ENCODE assay signal across 1 cellular context in genomic region chr15:42490743-42491539, GRCh38.
TF ChIP-seq lines count a peak whose summit lies in the region.

Gene ZNF106 (minus strand): TSS chr15:42491141. CDS start chr15:42472289, 18,852 bp downstream.

TF ChIP-seq in HEK293, 187 proteins besides CTCF, POLR2A, EP300 and RAD21 (continued from another document):
- TF ChIP-seq ZFP69B (tag by site-specific recombination; IDR thresholded peaks at IDR 0.05) (peak; percentile 63; the same call in 1 of the 2 replicates), GLIS1 (tag by site-specific recombination; IDR thresholded peaks at IDR 0.05) (no peak; the same call in 1 of the 2 replicates), ZNF558 (tag by site-specific recombination; IDR thresholded peaks at IDR 0.05) (no peak), ZNF239 (tag by site-specific recombination; IDR thresholded peaks at IDR 0.05) (no peak), ZNF16 (tag by site-specific recombination; IDR thresholded peaks at IDR 0.05; ENCODE audit: low read depth) (no peak), ZNF391 (tag by site-specific recombination; IDR thresholded peaks at IDR 0.05; ENCODE audit: borderline replicate concordance, low read depth) (0 out of 2 replicates have a peak, but pooled peaks have one; percentile 23), ZNF513 (tag by site-specific recombination; IDR thresholded peaks at IDR 0.05) (no peak), KLF1 (tag by site-specific recombination; IDR thresholded peaks at IDR 0.05) (no peak), OSR2 (tag by site-specific recombination; IDR thresholded peaks at IDR 0.05) (no peak), GLI4 (tag by site-specific recombination; IDR thresholded peaks at IDR 0.05) (no peak; the same call in 1 of the 2 replicates), ATF2 (tag by site-specific recombination; IDR thresholded peaks at IDR 0.05; ENCODE audit: low read depth) (no peak), ZNF600 (tag by site-specific recombination; IDR thresholded peaks at IDR 0.05) (peak; percentile 62), ZNF404 (tag by site-specific recombination; IDR thresholded peaks at IDR 0.05) (no peak), ZNF138 (tag by site-specific recombination; IDR thresholded peaks at IDR 0.05; ENCODE audit: borderline replicate concordance) (no peak), ZNF19 (tag by site-specific recombination; IDR thresholded peaks at IDR 0.05; ENCODE audit: low read depth) (no peak), ZNF362 (tag by site-specific recombination; IDR thresholded peaks at IDR 0.05) (peak; percentile 99), ZNF777 (tag by site-specific recombination; IDR thresholded peaks at IDR 0.05; ENCODE audit: borderline replicate concordance) (no peak), ZNF394 (tag by site-specific recombination; IDR thresholded peaks at IDR 0.05; ENCODE audit: borderline replicate concordance) (no peak; the same call in 1 of the 2 replicates), ZNF548 (tag by site-specific recombination; IDR thresholded peaks at IDR 0.05) (no peak), ZNF658 (tag by site-specific recombination; IDR thresholded peaks at IDR 0.05) (no peak), ZNF623 (tag by site-specific recombination; IDR thresholded peaks at IDR 0.05) (no peak), HOXC10 (CRISPR knock-in tag; IDR thresholded peaks at IDR 0.05) (no peak), ZNF580 (tag by site-specific recombination; IDR thresholded peaks at IDR 0.05) (no peak), ZNF555 (tag by site-specific recombination; conservative IDR thresholded peaks at IDR 0.05) (no peak), ZNF184 (tag by site-specific recombination; IDR thresholded peaks at IDR 0.05) (peak; percentile 9; the same call in 1 of the 2 replicates), SETDB1 (IDR thresholded peaks at IDR 0.05; ENCODE audit: insufficient read length, low read length) (no peak), KLF8 (tag by site-specific recombination; IDR thresholded peaks at IDR 0.05) (peak; percentile 72), OVOL3 (tag by site-specific recombination; IDR thresholded peaks at IDR 0.05) (no peak), ZSCAN18 (tag by site-specific recombination; IDR thresholded peaks at IDR 0.05) (no peak), KLF10 (tag by site-specific recombination; IDR thresholded peaks at IDR 0.05) (peak; percentile 71), EGR2 (tag by site-specific recombination; IDR thresholded peaks at IDR 0.05; ENCODE audit: low read depth) (0 out of 2 replicates have a peak, but pooled peaks have one; percentile 22), KLF17 (tag by site-specific recombination; IDR thresholded peaks at IDR 0.05) (peak; percentile 70), KLF16 (tag by site-specific recombination; IDR thresholded peaks at IDR 0.05) (no peak), HOXD13 (CRISPR knock-in tag; IDR thresholded peaks at IDR 0.05; ENCODE audit: borderline replicate concordance) (no peak), ZNF792 (tag by site-specific recombination; IDR thresholded peaks at IDR 0.05) (no peak), ZNF280D (tag by site-specific recombination; IDR thresholded peaks at IDR 0.05) (no peak), YY2 (tag by site-specific recombination; IDR thresholded peaks at IDR 0.05) (no peak; the same call in 1 of the 2 replicates), ZBTB1 (tag by site-specific recombination; IDR thresholded peaks at IDR 0.05) (no peak), ZNF621 (tag by site-specific recombination; IDR thresholded peaks at IDR 0.05) (no peak), ZNF155 (tag by site-specific recombination; IDR thresholded peaks at IDR 0.05) (no peak), ZNF692 (tag by site-specific recombination; IDR thresholded peaks at IDR 0.05) (0 out of 2 replicates have a peak, but pooled peaks have one; percentile 75), PBX3 (CRISPR knock-in tag; IDR thresholded peaks at IDR 0.05) (no peak), REST (tag by site-specific recombination; IDR thresholded peaks at IDR 0.05) (no peak), ZNF350 (tag by site-specific recombination; IDR thresholded peaks at IDR 0.05) (no peak), ZNF785 (tag by site-specific recombination; IDR thresholded peaks at IDR 0.05) (no peak), ZNF2 (tag by site-specific recombination; IDR thresholded peaks at IDR 0.05) (peak; percentile 39; the same call in 1 of the 2 replicates), ZIC2 (tag by site-specific recombination; IDR thresholded peaks at IDR 0.05) (peak; percentile 30; the same call in 1 of the 2 replicates), ZNF433 (tag by site-specific recombination; IDR thresholded peaks at IDR 0.05; ENCODE audit: low read depth) (no peak), ZNF629 (tag by site-specific recombination; IDR thresholded peaks at IDR 0.05) (peak; percentile 59; the same call in 1 of the 2 replicates), ZNF211 (tag by site-specific recombination; IDR thresholded peaks at IDR 0.05; ENCODE audit: low read depth) (no peak), ZFP3 (tag by site-specific recombination; IDR thresholded peaks at IDR 0.05; ENCODE audit: low read depth) (no peak), BCL11B (tag by site-specific recombination; IDR thresholded peaks at IDR 0.05; ENCODE audit: low read depth) (no peak)
